12 cellular contexts compared by ENCODE assay signal in genomic region chr7:99949645-99950228, GRCh38. TPM values are rescaled to one million over a fixed set of nuclear protein-coding genes. Genes with fewer than 3 reads are reported as not detected.
DNase-seq lines count a peak whose midpoint lies in the region; ATAC-seq and TF ChIP-seq lines count a peak whose summit lies in the region.
"Had no signal": no experiment of that assay in that cellular context is flagged by ENCODE, and none has a peak within 500 bp of the region (broad histone marks: within the 10 kb centered on the region; RNA-seq: fewer than 3 reads in every experiment).

No MANE protein-coding gene starts in this region.

- H3K27me3 ChIP-seq in prostate gland (replicated peaks; ENCODE audit: insufficient read depth), result no peaks in the 10 kb centered on the region

- peak; percentile 60 for TF ChIP-seq CTCF in choroid plexus epithelial cell (conservative IDR thresholded peaks at IDR 0.05; ENCODE audit: low read depth, low read length)
- TF ChIP-seq CTCF in prostate gland (IDR thresholded peaks at IDR 0.05), result peak; percentile 19 to 81 (median 62)

- no peak overlapping the region for H3K4me3 ChIP-seq in choroid plexus epithelial cell (ENCODE audit: low read depth, low read length)
- no peak overlapping the region for H3K4me3 ChIP-seq in prostate gland

- whole genome bisulfite sequencing in prostate gland, result 16% methylated on average over 3 of the region's 3 CpGs

- H3K36me3 ChIP-seq in prostate gland, result no peaks in the 10 kb centered on the region

- DNase-seq in DMS 273 (lab: John Stamatoyannopoulos, UW; ENCODE audit: unreplicated experiment) (peak; percentile 26), DMS 273 treated with DMSO at 0.1 percent for 48 hours (lab: John Stamatoyannopoulos, UW) (no peak), NCI-H2227 treated with DMSO at 0.1 percent for 48 hours (lab: John Stamatoyannopoulos, UW) (peak; percentile 11), choroid plexus epithelial cell (ENCODE audit: low read depth) (peak; percentile 56), prostate gland (ENCODE audit: low spot score) (peak; percentile 65), posterior vena cava (ENCODE audit: low spot score) (no peak), SHP77 (lab: John Stamatoyannopoulos, UW) (no peak)
- DNase-seq: 8988T; activated CD4-positive, alpha-beta T cell treated with anti-CD3 and anti-CD28 coated beads for 1 hour; NCI-H446; stimulated activated CD4-positive, alpha-beta T cell treated with anti-CD3 and anti-CD28 coated beads, Interleukin-12 subunit alpha, Interleukin-12 subunit beta, amount 100 ng/mL, for 4 hours had no signal

- H3K27ac ChIP-seq in prostate gland, result peak overlapping the region; percentile 58 to 79

- no peaks in the 10 kb centered on the region for H3K9me3 ChIP-seq in prostate gland

- no peak for ATAC-seq in HG03354 (IDR thresholded peaks at IDR 0.05; ENCODE audit: poor library complexity, severe bottlenecking, unreplicated experiment)

- intact Hi-C loops in prostate gland (cut with DNase I) (no loop called here), posterior vena cava (cut with DNase I) (no loop called here)

- no peak for TF ChIP-seq POLR2A in prostate gland (IDR thresholded peaks at IDR 0.05)

- H3K4me1 ChIP-seq in prostate gland (replicated peaks), result peaks cover 3% of the 10 kb centered on the region

RNA-seq across cellular contexts. Expression of gene GJC3, which starts 20.3 kb away (rescaled TPM):
- total RNA-seq in prostate gland, result 1 to 10 TPM; 1.2 to 3.2 TPM
- total RNA-seq in posterior vena cava, result not detected

RNA-seq across cellular contexts. Expression of gene AZGP1, which starts 26.1 kb away (rescaled TPM):
- total RNA-seq in prostate gland (1,000 to 10,000 TPM; 1,167 to 4,716 TPM), posterior vena cava (1 to 10 TPM in 1 of 2 donors, under 1 TPM in 1; 0.33 to 1.2 TPM)

RNA-seq across cellular contexts. Expression of gene TRIM4, which starts 30.4 kb away (rescaled TPM):
- total RNA-seq in prostate gland, result 10 to 100 TPM; 61.0 to 72.8 TPM
- 10 to 100 TPM; 14.7 to 22.9 TPM for total RNA-seq in posterior vena cava

Comparison
In these comparisons a context has a peak if more than half of its experiments do, and no peak if none do; other contexts are left out.
1. DNase-seq: peak in DMS 273 (single experiment), NCI-H2227 treated with DMSO at 0.1 percent for 48 hours (single experiment), choroid plexus epithelial cell (single experiment) and prostate gland (single experiment); none in DMS 273 treated with DMSO at 0.1 percent for 48 hours (single experiment), posterior vena cava (single experiment) and SHP77 (0 of 2).
2. RNA of gene AZGP1, which starts 26.1 kb away (total RNA-seq): 1,167 to 4,716 TPM in prostate gland; 0.33 to 1.2 TPM in posterior vena cava; every median in the first group is over 100 times any median in the second.